Comparison of ENCODE assay signal across 13 cellular contexts in the genomic region with DNA sequence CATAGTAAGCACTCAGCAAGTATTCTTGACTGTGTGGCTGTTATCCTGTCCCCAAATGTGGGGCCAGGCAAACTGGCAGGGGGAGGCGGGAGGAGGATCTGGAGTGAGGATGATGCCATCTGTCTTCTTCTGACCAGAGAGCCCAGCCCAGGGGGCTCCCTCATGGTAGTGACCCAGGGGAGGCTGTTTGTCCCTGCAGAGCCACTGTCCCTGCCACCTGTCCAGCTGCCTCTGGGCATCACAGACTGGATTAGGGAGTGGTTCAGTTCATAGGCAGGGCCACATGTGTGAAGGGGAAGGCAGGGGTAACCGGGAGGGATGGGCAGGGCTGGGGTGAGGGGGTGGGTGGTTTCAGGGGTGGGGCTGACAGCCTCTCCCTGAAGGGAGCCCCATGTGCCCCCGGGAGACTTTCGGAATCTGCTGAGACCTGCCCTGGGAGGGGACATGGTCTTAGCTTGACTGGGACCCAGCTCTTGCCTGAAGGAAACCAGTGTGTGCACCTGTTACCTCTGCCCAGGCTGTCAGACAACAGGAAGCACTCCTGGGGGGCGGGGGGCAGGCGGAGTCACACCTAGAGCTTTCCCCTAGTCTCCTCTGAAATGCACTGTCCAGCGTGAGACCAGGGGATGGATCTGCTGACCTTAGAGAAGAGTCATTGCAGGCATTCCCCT. TPM values are rescaled to one million over a fixed set of nuclear protein-coding genes. Genes with fewer than 3 reads are reported as not detected.
DNase-seq lines count a peak whose midpoint lies in the region; ATAC-seq and TF ChIP-seq lines count a peak whose summit lies in the region.
"Had no signal": no experiment of that assay in that cellular context is flagged by ENCODE, and none has a peak within 500 bp of the region (broad histone marks: within the 10 kb centered on the region; RNA-seq: fewer than 3 reads in every experiment).

No MANE protein-coding gene starts in this region.

- H3K4me1 ChIP-seq in osteoblast (ENCODE audit: insufficient read depth, low read length), result peaks cover 31% of the 10 kb centered on the region
- H3K4me1 ChIP-seq: breast epithelium, pancreas had no signal

- H3K9me3 Mint-ChIP-seq in Calu3 (ENCODE audit: low read depth, unreplicated experiment) (no peaks in the 10 kb centered on the region), HFFc6 (no peaks in the 10 kb centered on the region), activated B cell treated with CpG ODN at 0.5 μM for 24 hours (no peaks in the 10 kb centered on the region)
- H3K9me3 Mint-ChIP-seq: CD4-positive, alpha-beta memory T cell had no signal

- H3K36me3 Mint-ChIP-seq in Calu3 (ENCODE audit: insufficient read depth, unreplicated experiment) (no peaks in the 10 kb centered on the region), HFFc6 (ENCODE audit: low read depth) (no peaks in the 10 kb centered on the region; the same call in 1 of the 2 replicates), activated B cell treated with CpG ODN at 0.5 μM for 24 hours (ENCODE audit: low read depth) (no peaks in the 10 kb centered on the region)
- H3K36me3 Mint-ChIP-seq: CD4-positive, alpha-beta memory T cell had no signal

- H3K4me3 Mint-ChIP-seq in Calu3 (ENCODE audit: low read depth, unreplicated experiment) (no peak overlapping the region), HFFc6 (no peak overlapping the region), activated B cell treated with CpG ODN at 0.5 μM for 24 hours (no peak overlapping the region)
- H3K4me3 Mint-ChIP-seq: CD4-positive, alpha-beta memory T cell had no signal

- no TSS peak for BruUV-seq in Calu3 (replicated peaks; lab: Mats Ljungman, UMichigan)

- no peaks in the 10 kb centered on the region for H3K27me3 ChIP-seq in osteoblast (ENCODE audit: insufficient read depth, low read length)
- H3K27me3 ChIP-seq: breast epithelium, foreskin keratinocyte, pancreas, uterus had no signal

- H3K27ac Mint-ChIP-seq in Calu3 (ENCODE audit: unreplicated experiment), result no peak overlapping the region
- peak overlapping the region; percentile 43; the same call in 1 of the 2 replicates for H3K27ac Mint-ChIP-seq in HFFc6
- no peak overlapping the region for H3K27ac Mint-ChIP-seq in activated B cell treated with CpG ODN at 0.5 μM for 24 hours

- H3K79me2 ChIP-seq in osteoblast (ENCODE audit: insufficient read depth, low read length), result peaks cover 89% of the 10 kb centered on the region

- no peak overlapping the region for H3K27ac ChIP-seq in osteoblast (ENCODE audit: low read depth, low read length)
- H3K27ac ChIP-seq: breast epithelium, foreskin keratinocyte, pancreas, WERI-Rb-1 had no signal

- intact Hi-C loops in Calu3 (cut with micrococcal nuclease; ENCODE audit: unreplicated experiment) (loop anchor here (1.0 to 5.0 kb wide), 4 partner anchors 20 to 224 kb away; no protein-coding TSS in a partner anchor), activated B cell treated with CpG ODN at 0.5 μM for 24 hours (cut with micrococcal nuclease) (loop anchor here (1.0 kb wide), 3 partner anchors 42 to 141 kb away; no protein-coding TSS in a partner anchor), left colon (cut with DNase I, micrococcal nuclease) (loop anchor here in 1 of 2 donors (5.0 kb wide), 1 partner anchor 34 kb away; no protein-coding TSS in a partner anchor)

- H3K27me3 Mint-ChIP-seq in Calu3 (ENCODE audit: unreplicated experiment) (peaks cover 27% of the 10 kb centered on the region), HFFc6 (ENCODE audit: insufficient read depth) (no peaks in the 10 kb centered on the region; the same call in 1 of the 2 replicates), activated B cell treated with CpG ODN at 0.5 μM for 24 hours (peaks cover 4% of the 10 kb centered on the region)

- CTCF ChIA-PET in Calu3 (lab: Charles Lee), result interaction anchor here (0.6 to 3.6 kb wide), 11 partner anchors 9 to 220 kb away, joined by 3 to 24 read pairs (median 4); no protein-coding TSS in a partner anchor
- CTCF ChIA-PET in activated B cell treated with CpG ODN at 0.5 μM for 24 hours (lab: Charles Lee), result interaction anchor here (1.0 to 1.9 kb wide), 2 partner anchors 11 to 224 kb away, joined by 4 to 5 read pairs; no protein-coding TSS in a partner anchor

- H4K20me1 ChIP-seq in osteoblast (ENCODE audit: insufficient read depth, low read length), result peaks cover 55% of the 10 kb centered on the region

- POLR2A ChIA-PET in activated B cell treated with CpG ODN at 0.5 μM for 24 hours (lab: Charles Lee), result no interaction called here

- DNase-seq in Calu3 (peak; percentile 44), HFFc6 (no peak), activated B cell treated with CpG ODN at 0.5 μM for 24 hours (no peak), osteoblast (ENCODE audit: insufficient read length, low spot score, missing footprints) (peak; percentile 53), left colon (no peak)

- TF ChIP-seq CTCF in Calu3 (IDR thresholded peaks at IDR 0.05; ENCODE audit: unreplicated experiment) (no peak), HFFc6 (IDR thresholded peaks at IDR 0.05) (no peak), activated B cell treated with CpG ODN at 0.5 μM for 24 hours (IDR thresholded peaks at IDR 0.05) (no peak), osteoblast (IDR thresholded peaks at IDR 0.05; ENCODE audit: extremely low read depth, low read depth, low read length) (no peak)

- peaks cover 6% of the 10 kb centered on the region for H3K36me3 ChIP-seq in osteoblast (ENCODE audit: insufficient read depth, low read length)
- H3K36me3 ChIP-seq: breast epithelium, pancreas, uterus, WERI-Rb-1 had no signal

- H3K4me2 ChIP-seq in osteoblast (ENCODE audit: insufficient read depth, low read length), result no peak overlapping the region

- H3K4me1 Mint-ChIP-seq in Calu3 (ENCODE audit: low read depth, unreplicated experiment) (peaks cover 32% of the 10 kb centered on the region), HFFc6 (ENCODE audit: low read depth) (peaks cover 40% of the 10 kb centered on the region), activated B cell treated with CpG ODN at 0.5 μM for 24 hours (no peaks in the 10 kb centered on the region)

- no peaks in the 10 kb centered on the region for H3K9me3 ChIP-seq in osteoblast (ENCODE audit: low read depth, low read length)
- H3K9me3 ChIP-seq: breast epithelium, pancreas, uterus had no signal

- peak; percentile 21 for ATAC-seq in activated B cell treated with CpG ODN at 0.5 μM for 24 hours (ENCODE audit: low read depth)
- no peak for ATAC-seq in left colon
- ATAC-seq in HG03565 (IDR thresholded peaks at IDR 0.05; ENCODE audit: unreplicated experiment), result no peak
- no peak for ATAC-seq in HG02678 (IDR thresholded peaks at IDR 0.05; ENCODE audit: unreplicated experiment)

- H3K4me3 ChIP-seq in osteoblast (ENCODE audit: insufficient read depth, low read length), result no peak overlapping the region
- H3K4me3 ChIP-seq: breast epithelium, pancreas, uterus had no signal

- H2AFZ ChIP-seq in osteoblast (ENCODE audit: low read length), result no peak overlapping the region

RNA-seq across cellular contexts. Expression of a gene that starts 15.2 kb away (rescaled TPM):
- total RNA-seq in Calu3 (2022) (140 and 304 TPM in 2 replicates), activated B cell treated with CpG ODN at 0.5 μM for 24 hours (0.51 and 1.3 TPM in 2 replicates), osteoblast (47.0 and 49.8 TPM in 2 replicates), left colon (10 to 100 TPM in 1 of 2 donors, 1 to 10 TPM in 1; 3.9 to 11.3 TPM)
- total RNA-seq in HFFc6 (2021; fragmentation: NEBNext Ultra II Directional; extraction: Animal tissue kit (Norgen Biotek cat#: 25700)), result 100 to 1,000 TPM; 206 to 231 (median 224) TPM
- total RNA-seq: CD4-positive, alpha-beta memory T cell had no signal

Comparison
In these comparisons a context has a peak if more than half of its experiments do, and no peak if none do; other contexts are left out.
1. DNase-seq: peak in Calu3 (single experiment) and osteoblast (single experiment); none in HFFc6 (single experiment), activated B cell treated with CpG ODN at 0.5 μM for 24 hours (single experiment) and left colon (0 of 2).